ENCODE assay signal across 7 cellular contexts in genomic region chr14:23061995-23062394, GRCh38. TPM values are rescaled to one million over a fixed set of nuclear protein-coding genes. Genes with fewer than 3 reads are reported as not detected.
A peak's percentile ranks its signal among the peaks of the same experiment; 100 is the strongest.
DNase-seq lines count a peak whose midpoint lies in the region; ATAC-seq, FAIRE-seq and TF ChIP-seq lines count a peak whose summit lies in the region.

No MANE protein-coding gene starts in this region.

- H3K9me3 ChIP-seq in HUES6 (ENCODE audit: control insufficient read depth, insufficient read depth, low read depth, low read length) = no peaks in the 10 kb centered on the region
- H3K9me3 ChIP-seq in lower lobe of right lung = no peaks in the 10 kb centered on the region
- H3K9me3 ChIP-seq in uterus = no peaks in the 10 kb centered on the region

- intact Hi-C loops in lower lobe of right lung (cut with DNase I) (no loop called here), uterus (cut with DNase I; ENCODE audit: low total_unique reads) (no loop called here)

- H3K9ac ChIP-seq in HUES6 (ENCODE audit: low read length) = peak overlapping the region; percentile 17

- FAIRE-seq in GM19239 (lab: Jason Lieb, UNC) = no peak

- ATAC-seq in lower lobe of right lung (peak; percentile 28 to 43), GM19455 (IDR thresholded peaks at IDR 0.05; ENCODE audit: unreplicated experiment) (no peak)

- H3K36me3 ChIP-seq in HUES6 (ENCODE audit: control insufficient read depth, insufficient read depth, low read length) (peaks cover 82% of the 10 kb centered on the region), lower lobe of right lung (peaks cover 85% of the 10 kb centered on the region), uterus (no peaks in the 10 kb centered on the region)

- H3K27me3 ChIP-seq in HUES6 (ENCODE audit: control insufficient read depth, insufficient read depth, low read length) = peaks cover 1% of the 10 kb centered on the region; the same call in 1 of the 2 replicates
- no peaks in the 10 kb centered on the region for H3K27me3 ChIP-seq in lower lobe of right lung (ENCODE audit: low read depth)
- H3K27me3 ChIP-seq in uterus = no peaks in the 10 kb centered on the region

- H3K27ac ChIP-seq in HUES6 (ENCODE audit: low read depth, low read length) (peak overlapping the region; percentile 65; the same call in 1 of the 2 replicates), lower lobe of right lung (no peak overlapping the region), uterus (peak overlapping the region; percentile 44 to 75)

- no peak for TF ChIP-seq POLR2A in uterus (IDR thresholded peaks at IDR 0.05)

- H3K4me3 ChIP-seq in HUES6 (ENCODE audit: low read depth, low read length) (no peak overlapping the region), choroid plexus epithelial cell (ENCODE audit: low read depth, low read length) (no peak overlapping the region), lower lobe of right lung (no peak overlapping the region), uterus (no peak overlapping the region)

- peak; percentile 98 for DNase-seq in choroid plexus epithelial cell (ENCODE audit: low read depth)
- no peak for DNase-seq in lower lobe of right lung
- peak; percentile 84 to 88 for DNase-seq in uterus
- DNase-seq in activated CD8-positive, alpha-beta memory T cell treated with anti-CD3 and anti-CD28 coated beads, Interleukin-2, amount 50 U/mL, for 4 hours = no peak
- no peak for DNase-seq in GM19239 (ENCODE audit: insufficient read length, low spot score)

- H3K4me1 ChIP-seq in HUES6 (ENCODE audit: control insufficient read depth, insufficient read depth, low read length) (peaks cover 9% of the 10 kb centered on the region; the same call in 1 of the 2 replicates), lower lobe of right lung (peaks cover 10% of the 10 kb centered on the region), uterus (no peaks in the 10 kb centered on the region)

- TF ChIP-seq CTCF in choroid plexus epithelial cell (conservative IDR thresholded peaks at IDR 0.05; ENCODE audit: low read depth, low read length) (peak; percentile 14), lower lobe of right lung (IDR thresholded peaks at IDR 0.05) (no peak), uterus (IDR thresholded peaks at IDR 0.05) (no peak)

RNA-seq across cellular contexts. Expression of gene CDH24, which starts 4.7 kb away (rescaled TPM):
- total RNA-seq in lower lobe of right lung = 5.6 TPM
- 10 to 100 TPM in 3 of 4 donors, 1 to 10 TPM in 1; 6.5 to 18.0 (median 13.8) TPM for total RNA-seq in uterus

RNA-seq across cellular contexts. Expression of gene PSMB11, which starts 20.0 kb away (rescaled TPM):
- total RNA-seq in lower lobe of right lung (not detected), uterus (not detected)

RNA-seq across cellular contexts. Expression of gene PSMB5, which starts 27.3 kb away (rescaled TPM):
- total RNA-seq in lower lobe of right lung (71.5 TPM), uterus (100 to 1,000 TPM in 2 of 4 donors, 10 to 100 TPM in 2; 18.4 to 121 (median 92.0) TPM)

RNA-seq across cellular contexts. Expression of gene ACIN1, which starts 32.9 kb away (rescaled TPM):
- total RNA-seq in lower lobe of right lung (163 TPM), uterus (100 to 1,000 TPM in 2 of 4 donors, 10 to 100 TPM in 2; 52.3 to 194 (median 77.1) TPM)

RNA-seq across cellular contexts. Expression of gene C14orf119, which starts 33.3 kb away (rescaled TPM):
- total RNA-seq in lower lobe of right lung = 53.3 TPM
- total RNA-seq in uterus = 10 to 100 TPM; 12.3 to 41.6 (median 26.7) TPM

Comparison
In these comparisons a context has a peak if more than half of its experiments do, and no peak if none do; other contexts are left out.
1. DNase-seq: peak in choroid plexus epithelial cell (single experiment) and uterus (2 of 2); none in lower lobe of right lung (single experiment), activated CD8-positive, alpha-beta memory T cell treated with anti-CD3 and anti-CD28 coated beads, Interleukin-2, amount 50 U/mL, for 4 hours (single experiment) and GM19239 (single experiment).